1 cellular context compared by ENCODE assay signal in the genomic region with DNA sequence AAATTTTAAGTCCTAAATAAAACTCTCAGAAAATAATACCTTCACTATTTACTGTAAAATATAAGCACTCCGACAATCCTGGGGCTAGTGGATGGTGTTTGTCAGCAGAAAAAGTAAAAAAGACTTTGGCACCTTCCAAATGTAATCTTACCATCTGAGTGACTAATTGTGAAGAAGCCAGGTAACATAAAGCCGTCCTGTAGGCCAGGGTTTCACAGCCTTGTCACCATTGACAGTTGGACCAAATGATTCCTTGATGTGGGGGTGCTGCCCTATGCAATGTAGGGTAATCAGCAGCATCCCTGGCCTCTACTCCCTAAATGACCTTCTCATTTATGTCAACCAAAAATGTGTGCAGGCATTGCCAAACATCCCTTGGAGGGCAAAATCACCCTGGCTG.
TF ChIP-seq lines count a peak whose summit lies in the region.

No MANE protein-coding gene starts in this region.

TF ChIP-seq in GM23338, 12 proteins besides CTCF, POLR2A, EP300 and RAD21 (continued from another document):
- TF ChIP-seq, protein P1, sequence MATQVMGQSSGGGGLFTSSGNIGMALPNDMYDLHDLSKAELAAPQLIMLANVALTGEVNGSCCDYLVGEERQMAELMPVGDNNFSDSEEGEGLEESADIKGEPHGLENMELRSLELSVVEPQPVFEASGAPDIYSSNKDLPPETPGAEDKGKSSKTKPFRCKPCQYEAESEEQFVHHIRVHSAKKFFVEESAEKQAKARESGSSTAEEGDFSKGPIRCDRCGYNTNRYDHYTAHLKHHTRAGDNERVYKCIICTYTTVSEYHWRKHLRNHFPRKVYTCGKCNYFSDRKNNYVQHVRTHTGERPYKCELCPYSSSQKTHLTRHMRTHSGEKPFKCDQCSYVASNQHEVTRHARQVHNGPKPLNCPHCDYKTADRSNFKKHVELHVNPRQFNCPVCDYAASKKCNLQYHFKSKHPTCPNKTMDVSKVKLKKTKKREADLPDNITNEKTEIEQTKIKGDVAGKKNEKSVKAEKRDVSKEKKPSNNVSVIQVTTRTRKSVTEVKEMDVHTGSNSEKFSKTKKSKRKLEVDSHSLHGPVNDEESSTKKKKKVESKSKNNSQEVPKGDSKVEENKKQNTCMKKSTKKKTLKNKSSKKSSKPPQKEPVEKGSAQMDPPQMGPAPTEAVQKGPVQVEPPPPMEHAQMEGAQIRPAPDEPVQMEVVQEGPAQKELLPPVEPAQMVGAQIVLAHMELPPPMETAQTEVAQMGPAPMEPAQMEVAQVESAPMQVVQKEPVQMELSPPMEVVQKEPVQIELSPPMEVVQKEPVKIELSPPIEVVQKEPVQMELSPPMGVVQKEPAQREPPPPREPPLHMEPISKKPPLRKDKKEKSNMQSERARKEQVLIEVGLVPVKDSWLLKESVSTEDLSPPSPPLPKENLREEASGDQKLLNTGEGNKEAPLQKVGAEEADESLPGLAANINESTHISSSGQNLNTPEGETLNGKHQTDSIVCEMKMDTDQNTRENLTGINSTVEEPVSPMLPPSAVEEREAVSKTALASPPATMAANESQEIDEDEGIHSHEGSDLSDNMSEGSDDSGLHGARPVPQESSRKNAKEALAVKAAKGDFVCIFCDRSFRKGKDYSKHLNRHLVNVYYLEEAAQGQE (IDR thresholded peaks at IDR 0.05; ENCODE audit: unreplicated experiment), result no peak
- TF ChIP-seq POLR2AphosphoS5 (IDR thresholded peaks at IDR 0.05; ENCODE audit: low read depth), result no peak
- TF ChIP-seq, protein P2, sequence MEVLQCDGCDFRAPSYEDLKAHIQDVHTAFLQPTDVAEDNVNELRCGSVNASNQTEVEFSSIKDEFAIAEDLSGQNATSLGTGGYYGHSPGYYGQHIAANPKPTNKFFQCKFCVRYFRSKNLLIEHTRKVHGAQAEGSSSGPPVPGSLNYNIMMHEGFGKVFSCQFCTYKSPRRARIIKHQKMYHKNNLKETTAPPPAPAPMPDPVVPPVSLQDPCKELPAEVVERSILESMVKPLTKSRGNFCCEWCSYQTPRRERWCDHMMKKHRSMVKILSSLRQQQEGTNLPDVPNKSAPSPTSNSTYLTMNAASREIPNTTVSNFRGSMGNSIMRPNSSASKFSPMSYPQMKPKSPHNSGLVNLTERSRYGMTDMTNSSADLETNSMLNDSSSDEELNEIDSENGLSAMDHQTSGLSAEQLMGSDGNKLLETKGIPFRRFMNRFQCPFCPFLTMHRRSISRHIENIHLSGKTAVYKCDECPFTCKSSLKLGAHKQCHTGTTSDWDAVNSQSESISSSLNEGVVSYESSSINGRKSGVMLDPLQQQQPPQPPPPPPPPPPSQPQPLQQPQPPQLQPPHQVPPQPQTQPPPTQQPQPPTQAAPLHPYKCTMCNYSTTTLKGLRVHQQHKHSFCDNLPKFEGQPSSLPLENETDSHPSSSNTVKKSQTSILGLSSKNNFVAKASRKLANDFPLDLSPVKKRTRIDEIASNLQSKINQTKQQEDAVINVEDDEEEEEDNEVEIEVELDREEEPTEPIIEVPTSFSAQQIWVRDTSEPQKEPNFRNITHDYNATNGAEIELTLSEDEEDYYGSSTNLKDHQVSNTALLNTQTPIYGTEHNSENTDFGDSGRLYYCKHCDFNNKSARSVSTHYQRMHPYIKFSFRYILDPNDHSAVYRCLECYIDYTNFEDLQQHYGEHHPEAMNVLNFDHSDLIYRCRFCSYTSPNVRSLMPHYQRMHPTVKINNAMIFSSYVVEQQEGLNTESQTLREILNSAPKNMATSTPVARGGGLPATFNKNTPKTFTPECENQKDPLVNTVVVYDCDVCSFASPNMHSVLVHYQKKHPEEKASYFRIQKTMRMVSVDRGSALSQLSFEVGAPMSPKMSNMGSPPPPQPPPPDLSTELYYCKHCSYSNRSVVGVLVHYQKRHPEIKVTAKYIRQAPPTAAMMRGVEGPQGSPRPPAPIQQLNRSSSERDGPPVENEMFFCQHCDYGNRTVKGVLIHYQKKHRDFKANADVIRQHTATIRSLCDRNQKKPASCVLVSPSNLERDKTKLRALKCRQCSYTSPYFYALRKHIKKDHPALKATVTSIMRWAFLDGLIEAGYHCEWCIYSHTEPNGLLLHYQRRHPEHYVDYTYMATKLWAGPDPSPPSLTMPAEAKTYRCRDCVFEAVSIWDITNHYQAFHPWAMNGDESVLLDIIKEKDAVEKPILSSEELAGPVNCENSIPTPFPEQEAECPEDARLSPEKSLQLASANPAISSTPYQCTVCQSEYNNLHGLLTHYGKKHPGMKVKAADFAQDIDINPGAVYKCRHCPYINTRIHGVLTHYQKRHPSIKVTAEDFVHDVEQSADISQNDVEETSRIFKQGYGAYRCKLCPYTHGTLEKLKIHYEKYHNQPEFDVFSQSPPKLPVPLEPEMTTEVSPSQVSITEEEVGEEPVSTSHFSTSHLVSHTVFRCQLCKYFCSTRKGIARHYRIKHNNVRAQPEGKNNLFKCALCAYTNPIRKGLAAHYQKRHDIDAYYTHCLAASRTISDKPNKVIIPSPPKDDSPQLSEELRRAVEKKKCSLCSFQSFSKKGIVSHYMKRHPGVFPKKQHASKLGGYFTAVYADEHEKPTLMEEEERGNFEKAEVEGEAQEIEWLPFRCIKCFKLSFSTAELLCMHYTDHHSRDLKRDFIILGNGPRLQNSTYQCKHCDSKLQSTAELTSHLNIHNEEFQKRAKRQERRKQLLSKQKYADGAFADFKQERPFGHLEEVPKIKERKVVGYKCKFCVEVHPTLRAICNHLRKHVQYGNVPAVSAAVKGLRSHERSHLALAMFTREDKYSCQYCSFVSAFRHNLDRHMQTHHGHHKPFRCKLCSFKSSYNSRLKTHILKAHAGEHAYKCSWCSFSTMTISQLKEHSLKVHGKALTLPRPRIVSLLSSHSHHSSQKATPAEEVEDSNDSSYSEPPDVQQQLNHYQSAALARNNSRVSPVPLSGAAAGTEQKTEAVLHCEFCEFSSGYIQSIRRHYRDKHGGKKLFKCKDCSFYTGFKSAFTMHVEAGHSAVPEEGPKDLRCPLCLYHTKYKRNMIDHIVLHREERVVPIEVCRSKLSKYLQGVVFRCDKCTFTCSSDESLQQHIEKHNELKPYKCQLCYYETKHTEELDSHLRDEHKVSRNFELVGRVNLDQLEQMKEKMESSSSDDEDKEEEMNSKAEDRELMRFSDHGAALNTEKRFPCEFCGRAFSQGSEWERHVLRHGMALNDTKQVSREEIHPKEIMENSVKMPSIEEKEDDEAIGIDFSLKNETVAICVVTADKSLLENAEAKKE (CRISPR knock-in tag; IDR thresholded peaks at IDR 0.05), result no peak
- no peak for TF ChIP-seq NANOG (IDR thresholded peaks at IDR 0.05; ENCODE audit: borderline replicate concordance)
- no peak for TF ChIP-seq JUNB (IDR thresholded peaks at IDR 0.05; ENCODE audit: unreplicated experiment)
- TF ChIP-seq, protein P3, sequence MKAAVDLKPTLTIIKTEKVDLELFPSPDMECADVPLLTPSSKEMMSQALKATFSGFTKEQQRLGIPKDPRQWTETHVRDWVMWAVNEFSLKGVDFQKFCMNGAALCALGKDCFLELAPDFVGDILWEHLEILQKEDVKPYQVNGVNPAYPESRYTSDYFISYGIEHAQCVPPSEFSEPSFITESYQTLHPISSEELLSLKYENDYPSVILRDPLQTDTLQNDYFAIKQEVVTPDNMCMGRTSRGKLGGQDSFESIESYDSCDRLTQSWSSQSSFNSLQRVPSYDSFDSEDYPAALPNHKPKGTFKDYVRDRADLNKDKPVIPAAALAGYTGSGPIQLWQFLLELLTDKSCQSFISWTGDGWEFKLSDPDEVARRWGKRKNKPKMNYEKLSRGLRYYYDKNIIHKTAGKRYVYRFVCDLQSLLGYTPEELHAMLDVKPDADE (IDR thresholded peaks at IDR 0.05), result no peak
- TF ChIP-seq ZNF114 (CRISPR knock-in tag; IDR thresholded peaks at IDR 0.05), result no peak
- TF ChIP-seq ZNF331 (CRISPR knock-in tag; IDR thresholded peaks at IDR 0.05; ENCODE audit: low read depth), result no peak
